Comparison of ENCODE assay signal across 8 cellular contexts in the genomic region with DNA sequence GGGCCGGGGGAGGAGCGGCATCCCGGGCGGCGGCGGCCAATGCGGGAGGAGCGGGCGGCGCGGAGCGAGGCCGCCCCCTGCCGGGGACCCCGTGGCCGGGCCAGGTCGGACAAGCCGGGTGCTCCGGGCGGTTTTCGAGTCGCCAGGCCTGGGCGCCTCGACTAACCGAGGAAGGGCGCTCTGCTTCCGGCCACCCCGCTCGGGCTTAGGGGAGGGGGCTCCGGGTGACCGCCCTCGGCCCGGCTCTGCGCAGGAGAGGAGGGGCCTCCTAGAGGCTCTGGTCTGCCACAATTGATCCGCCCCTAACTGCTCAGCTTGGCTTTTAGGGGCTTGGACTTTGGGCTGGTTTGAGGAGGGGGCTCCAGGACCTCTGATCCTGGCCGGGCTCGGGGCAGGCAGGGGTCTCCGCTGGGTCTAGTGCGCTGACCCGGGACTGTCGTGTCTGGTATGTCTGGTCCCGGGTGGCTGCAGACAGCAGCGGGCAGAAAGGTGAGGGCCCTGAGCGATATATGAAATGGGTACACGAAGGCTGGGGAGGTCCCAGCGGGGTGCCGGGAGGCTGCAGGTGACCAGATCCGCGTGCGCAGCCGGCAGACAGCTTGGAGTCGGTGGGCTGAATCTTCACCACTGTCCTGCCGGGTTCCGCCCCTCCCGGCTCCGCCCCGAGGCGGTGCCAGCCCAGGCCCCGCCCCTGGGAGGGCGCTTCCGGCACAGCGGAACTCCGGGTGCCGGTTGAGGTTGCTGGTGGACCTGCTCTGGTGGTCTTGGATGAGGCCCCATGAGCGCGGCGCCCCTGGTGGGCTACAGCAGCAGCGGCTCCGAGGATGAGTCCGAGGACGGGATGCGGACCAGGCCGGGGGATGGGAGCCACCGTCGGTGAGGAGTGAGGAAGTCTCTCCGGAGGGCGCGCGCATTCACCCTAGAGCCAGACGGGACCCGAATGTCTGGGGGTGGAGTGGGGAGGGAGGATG. TPM values are rescaled to one million over a fixed set of nuclear protein-coding genes. Genes with fewer than 3 reads are reported as not detected.
DNase-seq lines count a peak whose midpoint lies in the region; ATAC-seq and TF ChIP-seq lines count a peak whose summit lies in the region.

A gene with protein sequence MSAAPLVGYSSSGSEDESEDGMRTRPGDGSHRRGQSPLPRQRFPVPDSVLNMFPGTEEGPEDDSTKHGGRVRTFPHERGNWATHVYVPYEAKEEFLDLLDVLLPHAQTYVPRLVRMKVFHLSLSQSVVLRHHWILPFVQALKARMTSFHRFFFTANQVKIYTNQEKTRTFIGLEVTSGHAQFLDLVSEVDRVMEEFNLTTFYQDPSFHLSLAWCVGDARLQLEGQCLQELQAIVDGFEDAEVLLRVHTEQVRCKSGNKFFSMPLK (plus strand): TSS at position 702 of the 971 bp plus-strand sequence. CDS start 77 bp downstream, at position 779.

- H3K4me3 Mint-ChIP-seq in activated naive CD4-positive, alpha-beta T cell treated with anti-CD3 and anti-CD28 coated beads for 36 hours = peak within 1 kb of the TSS; percentile 91

- intact Hi-C loops in activated naive CD4-positive, alpha-beta T cell treated with anti-CD3 and anti-CD28 coated beads for 36 hours (cut with micrococcal nuclease) = loop anchor here (1.0 to 10.0 kb wide), 11 partner anchors 16 to 634 kb away; a partner anchor contains a TSS
- intact Hi-C loops in testis (cut with DNase I; ENCODE audit: low total_unique reads) = loop anchor here (10.0 kb wide), 1 partner anchor 246 kb away; no protein-coding TSS in a partner anchor

- ATAC-seq in GM21723 (IDR thresholded peaks at IDR 0.05; ENCODE audit: unreplicated experiment) = peak; percentile 85
- ATAC-seq in omental fat pad (ENCODE audit: low FRiP score) = peak; percentile 88

- CTCF ChIA-PET in activated naive CD4-positive, alpha-beta T cell treated with anti-CD3 and anti-CD28 coated beads for 36 hours (lab: Charles Lee) = interaction anchor here (0.7 to 3.8 kb wide), 4 partner anchors 10 to 207 kb away, joined by 3 to 30 read pairs (median 4); no protein-coding TSS in a partner anchor

- H3K9me3 Mint-ChIP-seq in activated naive CD4-positive, alpha-beta T cell treated with anti-CD3 and anti-CD28 coated beads for 36 hours = no peaks in the 10 kb centered on the region

- peak within 1 kb of the TSS; percentile 64 for H3K4me3 ChIP-seq in SJCRH30
- H3K4me3 ChIP-seq in testis = peak within 1 kb of the TSS; percentile 68 to 73

- no peaks in the 10 kb centered on the region for H3K36me3 ChIP-seq in ES-I3 (ENCODE audit: insufficient read depth, low read length)
- peaks cover 5% of the 10 kb centered on the region for H3K36me3 ChIP-seq in SJCRH30
- no peaks in the 10 kb centered on the region for H3K36me3 ChIP-seq in testis (ENCODE audit: low read depth, missing control alignments)

- 0% methylated on average over 12 to 52 of the region's 81 CpGs for WGBS in testis, 2 donors

- H3K27me3 Mint-ChIP-seq in activated naive CD4-positive, alpha-beta T cell treated with anti-CD3 and anti-CD28 coated beads for 36 hours (ENCODE audit: low read depth) = no peaks in the 10 kb centered on the region

- no peaks in the 10 kb centered on the region for H3K9me3 ChIP-seq in ES-I3 (ENCODE audit: control insufficient read depth, insufficient read depth, low read length)
- H3K9me3 ChIP-seq in SJCRH30 (replicated peaks) = no peaks in the 10 kb centered on the region
- H3K9me3 ChIP-seq in testis = no peaks in the 10 kb centered on the region

- no peak for TF ChIP-seq POLR2A in testis (IDR thresholded peaks at IDR 0.05)

- H3K4me1 Mint-ChIP-seq in activated naive CD4-positive, alpha-beta T cell treated with anti-CD3 and anti-CD28 coated beads for 36 hours (ENCODE audit: low read depth) = peaks cover 51% of the 10 kb centered on the region

- peak within 1 kb of the TSS; percentile 30; the same call in 1 of the 2 replicates for H3K27ac ChIP-seq in SJCRH30
- peak within 1 kb of the TSS; percentile 76 to 87 for H3K27ac ChIP-seq in testis

- H3K27me3 ChIP-seq in SJCRH30 (no peaks in the 10 kb centered on the region), testis (no peaks in the 10 kb centered on the region)

- peak within 1 kb of the TSS; percentile 71 for H3K27ac Mint-ChIP-seq in activated naive CD4-positive, alpha-beta T cell treated with anti-CD3 and anti-CD28 coated beads for 36 hours

- DNase-seq in KG1 (lab: John Stamatoyannopoulos, UW) (peak; percentile 68), SJCRH30 (peak; percentile 88 to 93), germinal center (ENCODE audit: low spot score) (peak; percentile 97), omental fat pad (ENCODE audit: low spot score) (peak; percentile 41), testis (peak; percentile 89)
- DNase-seq in activated naive CD4-positive, alpha-beta T cell treated with anti-CD3 and anti-CD28 coated beads for 36 hours = peak; percentile 78

- TF ChIP-seq CTCF in omental fat pad (IDR thresholded peaks at IDR 0.05) (no peak), testis (IDR thresholded peaks at IDR 0.05) (peak; percentile 36 to 69 (median 65))

- peaks cover 3% of the 10 kb centered on the region for H3K36me3 Mint-ChIP-seq in activated naive CD4-positive, alpha-beta T cell treated with anti-CD3 and anti-CD28 coated beads for 36 hours (ENCODE audit: low read depth)

- peak within 1 kb of the TSS; percentile 67 for H3K9ac ChIP-seq in ES-I3 (ENCODE audit: low read depth, low read length)

- H3K4me1 ChIP-seq in ES-I3 (ENCODE audit: insufficient read depth, low read length) (peaks cover 18% of the 10 kb centered on the region; the same call in 1 of the 2 replicates), SJCRH30 (no peaks in the 10 kb centered on the region), testis (peaks cover 18% of the 10 kb centered on the region)

RNA-seq across cellular contexts. Expression of the gene that starts here (rescaled TPM):
- 20.4 and 21.1 TPM in 2 replicates for total RNA-seq in SJCRH30 (2014; rRNA removed; shearing (Covaris generic))
- total RNA-seq in activated naive CD4-positive, alpha-beta T cell treated with anti-CD3 and anti-CD28 coated beads for 36 hours = 10 to 100 TPM; 30.6 to 32.3 TPM
- total RNA-seq in omental fat pad (10 to 100 TPM; 18.8 to 42.5 (median 33.4) TPM), testis (10 to 100 TPM; 62.4 to 63.7 TPM)
- polyA plus RNA-seq in testis (ENCODE audit: insufficient read depth, low read depth, low replicate concordance) = 39.7 TPM

Comparison
In these comparisons a context has a peak if more than half of its experiments do, and no peak if none do; other contexts are left out.
1. Peak in every context shown above with its lines: DNase-seq, ATAC-seq, H3K4me3 ChIP-seq and H3K27ac ChIP-seq.
2. DNase-seq: peak in every context shown above with its lines; median percentile 97 in germinal center; 90 in SJCRH30; 89 in testis; 78 in activated naive CD4-positive, alpha-beta T cell treated with anti-CD3 and anti-CD28 coated beads for 36 hours; 68 in KG1; 41 in omental fat pad.
3. CTCF ChIP-seq: peak in testis (3 of 3); none in omental fat pad (0 of 3).